1 cellular context compared by ENCODE assay signal in the genomic region with DNA sequence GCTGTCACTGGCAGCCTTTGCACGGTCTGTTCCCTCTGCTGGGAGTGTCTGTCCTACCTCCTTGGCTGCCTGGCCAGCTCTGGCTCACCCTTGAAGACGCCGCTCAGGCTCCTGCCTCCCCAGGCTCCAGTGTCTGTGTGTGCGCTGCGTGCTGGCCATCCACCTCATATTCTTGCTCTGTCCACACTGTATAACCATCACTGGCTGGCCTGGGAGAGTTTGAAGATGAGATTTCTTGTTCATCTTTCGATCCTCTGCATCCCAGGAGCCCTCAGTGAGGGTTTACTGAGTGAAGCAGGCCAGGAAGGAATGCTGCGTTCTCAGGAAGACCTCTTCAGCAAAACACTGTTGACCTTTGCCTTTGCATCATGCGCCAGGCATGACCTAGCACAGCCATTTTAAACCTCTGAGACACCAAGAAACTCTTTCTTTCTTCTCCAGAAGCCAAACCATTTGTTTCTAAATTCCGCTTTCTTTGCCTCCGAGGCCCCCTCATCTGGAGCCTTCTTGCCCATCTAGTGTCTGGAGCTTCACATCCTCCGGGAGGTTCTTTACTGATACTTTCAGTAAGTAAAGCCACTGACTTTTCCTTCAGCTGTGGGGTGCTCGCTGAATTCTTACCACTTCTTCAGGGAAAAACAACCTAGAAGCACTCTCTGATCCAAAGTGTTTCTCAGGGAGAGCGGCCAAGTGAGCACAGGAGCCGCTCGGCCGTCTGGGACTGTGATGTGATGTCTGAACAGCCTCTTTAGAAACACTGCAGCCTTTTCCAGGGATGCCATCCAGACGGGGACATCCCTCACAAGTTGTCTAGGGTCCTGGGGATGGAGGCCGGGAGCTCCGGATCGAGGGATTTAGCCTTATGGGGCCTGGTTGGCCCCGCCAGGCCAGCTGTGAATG.
TF ChIP-seq lines count a peak whose summit lies in the region.

No MANE protein-coding gene starts in this region.

TF ChIP-seq in H1, 55 proteins besides CTCF, POLR2A, EP300 and RAD21:
- TF ChIP-seq SP2 (IDR thresholded peaks at IDR 0.05; ENCODE audit: low read length) (no peak), CBX5 (IDR thresholded peaks at IDR 0.05; ENCODE audit: low read depth, low read length) (no peak), YY1 (IDR thresholded peaks at IDR 0.05; ENCODE audit: low read depth, low read length) (no peak), BACH1 (IDR thresholded peaks at IDR 0.05; ENCODE audit: low read length) (no peak), JUND (IDR thresholded peaks at IDR 0.05; ENCODE audit: low read length) (no peak), TEAD4 (IDR thresholded peaks at IDR 0.05; ENCODE audit: low read depth, low read length) (no peak), RXRA (IDR thresholded peaks at IDR 0.05; ENCODE audit: insufficient read depth, low read depth, low read length) (no peak), ASH2L (IDR thresholded peaks at IDR 0.05; ENCODE audit: low read length) (no peak), POLR2AphosphoS5 (IDR thresholded peaks at IDR 0.05; ENCODE audit: low read depth, low read length) (no peak), TBP (IDR thresholded peaks at IDR 0.05; ENCODE audit: low read depth, low read length) (no peak), CREB1 (IDR thresholded peaks at IDR 0.05) (no peak), RFX5 (IDR thresholded peaks at IDR 0.05; ENCODE audit: borderline replicate concordance, low read depth, low read length) (no peak), KDM4A (IDR thresholded peaks at IDR 0.05; ENCODE audit: low read depth, low read length, severe bottlenecking) (no peak), SP4 (IDR thresholded peaks at IDR 0.05; ENCODE audit: low read length) (no peak), FOSL1 (IDR thresholded peaks at IDR 0.05; ENCODE audit: insufficient read depth, low read depth, low read length) (no peak), GTF2F1 (IDR thresholded peaks at IDR 0.05; ENCODE audit: borderline replicate concordance, low read depth, low read length) (no peak), EZH2 (IDR thresholded peaks at IDR 0.05; ENCODE audit: low read depth, low read length, severe bottlenecking) (no peak)
- TF ChIP-seq, protein P1, sequence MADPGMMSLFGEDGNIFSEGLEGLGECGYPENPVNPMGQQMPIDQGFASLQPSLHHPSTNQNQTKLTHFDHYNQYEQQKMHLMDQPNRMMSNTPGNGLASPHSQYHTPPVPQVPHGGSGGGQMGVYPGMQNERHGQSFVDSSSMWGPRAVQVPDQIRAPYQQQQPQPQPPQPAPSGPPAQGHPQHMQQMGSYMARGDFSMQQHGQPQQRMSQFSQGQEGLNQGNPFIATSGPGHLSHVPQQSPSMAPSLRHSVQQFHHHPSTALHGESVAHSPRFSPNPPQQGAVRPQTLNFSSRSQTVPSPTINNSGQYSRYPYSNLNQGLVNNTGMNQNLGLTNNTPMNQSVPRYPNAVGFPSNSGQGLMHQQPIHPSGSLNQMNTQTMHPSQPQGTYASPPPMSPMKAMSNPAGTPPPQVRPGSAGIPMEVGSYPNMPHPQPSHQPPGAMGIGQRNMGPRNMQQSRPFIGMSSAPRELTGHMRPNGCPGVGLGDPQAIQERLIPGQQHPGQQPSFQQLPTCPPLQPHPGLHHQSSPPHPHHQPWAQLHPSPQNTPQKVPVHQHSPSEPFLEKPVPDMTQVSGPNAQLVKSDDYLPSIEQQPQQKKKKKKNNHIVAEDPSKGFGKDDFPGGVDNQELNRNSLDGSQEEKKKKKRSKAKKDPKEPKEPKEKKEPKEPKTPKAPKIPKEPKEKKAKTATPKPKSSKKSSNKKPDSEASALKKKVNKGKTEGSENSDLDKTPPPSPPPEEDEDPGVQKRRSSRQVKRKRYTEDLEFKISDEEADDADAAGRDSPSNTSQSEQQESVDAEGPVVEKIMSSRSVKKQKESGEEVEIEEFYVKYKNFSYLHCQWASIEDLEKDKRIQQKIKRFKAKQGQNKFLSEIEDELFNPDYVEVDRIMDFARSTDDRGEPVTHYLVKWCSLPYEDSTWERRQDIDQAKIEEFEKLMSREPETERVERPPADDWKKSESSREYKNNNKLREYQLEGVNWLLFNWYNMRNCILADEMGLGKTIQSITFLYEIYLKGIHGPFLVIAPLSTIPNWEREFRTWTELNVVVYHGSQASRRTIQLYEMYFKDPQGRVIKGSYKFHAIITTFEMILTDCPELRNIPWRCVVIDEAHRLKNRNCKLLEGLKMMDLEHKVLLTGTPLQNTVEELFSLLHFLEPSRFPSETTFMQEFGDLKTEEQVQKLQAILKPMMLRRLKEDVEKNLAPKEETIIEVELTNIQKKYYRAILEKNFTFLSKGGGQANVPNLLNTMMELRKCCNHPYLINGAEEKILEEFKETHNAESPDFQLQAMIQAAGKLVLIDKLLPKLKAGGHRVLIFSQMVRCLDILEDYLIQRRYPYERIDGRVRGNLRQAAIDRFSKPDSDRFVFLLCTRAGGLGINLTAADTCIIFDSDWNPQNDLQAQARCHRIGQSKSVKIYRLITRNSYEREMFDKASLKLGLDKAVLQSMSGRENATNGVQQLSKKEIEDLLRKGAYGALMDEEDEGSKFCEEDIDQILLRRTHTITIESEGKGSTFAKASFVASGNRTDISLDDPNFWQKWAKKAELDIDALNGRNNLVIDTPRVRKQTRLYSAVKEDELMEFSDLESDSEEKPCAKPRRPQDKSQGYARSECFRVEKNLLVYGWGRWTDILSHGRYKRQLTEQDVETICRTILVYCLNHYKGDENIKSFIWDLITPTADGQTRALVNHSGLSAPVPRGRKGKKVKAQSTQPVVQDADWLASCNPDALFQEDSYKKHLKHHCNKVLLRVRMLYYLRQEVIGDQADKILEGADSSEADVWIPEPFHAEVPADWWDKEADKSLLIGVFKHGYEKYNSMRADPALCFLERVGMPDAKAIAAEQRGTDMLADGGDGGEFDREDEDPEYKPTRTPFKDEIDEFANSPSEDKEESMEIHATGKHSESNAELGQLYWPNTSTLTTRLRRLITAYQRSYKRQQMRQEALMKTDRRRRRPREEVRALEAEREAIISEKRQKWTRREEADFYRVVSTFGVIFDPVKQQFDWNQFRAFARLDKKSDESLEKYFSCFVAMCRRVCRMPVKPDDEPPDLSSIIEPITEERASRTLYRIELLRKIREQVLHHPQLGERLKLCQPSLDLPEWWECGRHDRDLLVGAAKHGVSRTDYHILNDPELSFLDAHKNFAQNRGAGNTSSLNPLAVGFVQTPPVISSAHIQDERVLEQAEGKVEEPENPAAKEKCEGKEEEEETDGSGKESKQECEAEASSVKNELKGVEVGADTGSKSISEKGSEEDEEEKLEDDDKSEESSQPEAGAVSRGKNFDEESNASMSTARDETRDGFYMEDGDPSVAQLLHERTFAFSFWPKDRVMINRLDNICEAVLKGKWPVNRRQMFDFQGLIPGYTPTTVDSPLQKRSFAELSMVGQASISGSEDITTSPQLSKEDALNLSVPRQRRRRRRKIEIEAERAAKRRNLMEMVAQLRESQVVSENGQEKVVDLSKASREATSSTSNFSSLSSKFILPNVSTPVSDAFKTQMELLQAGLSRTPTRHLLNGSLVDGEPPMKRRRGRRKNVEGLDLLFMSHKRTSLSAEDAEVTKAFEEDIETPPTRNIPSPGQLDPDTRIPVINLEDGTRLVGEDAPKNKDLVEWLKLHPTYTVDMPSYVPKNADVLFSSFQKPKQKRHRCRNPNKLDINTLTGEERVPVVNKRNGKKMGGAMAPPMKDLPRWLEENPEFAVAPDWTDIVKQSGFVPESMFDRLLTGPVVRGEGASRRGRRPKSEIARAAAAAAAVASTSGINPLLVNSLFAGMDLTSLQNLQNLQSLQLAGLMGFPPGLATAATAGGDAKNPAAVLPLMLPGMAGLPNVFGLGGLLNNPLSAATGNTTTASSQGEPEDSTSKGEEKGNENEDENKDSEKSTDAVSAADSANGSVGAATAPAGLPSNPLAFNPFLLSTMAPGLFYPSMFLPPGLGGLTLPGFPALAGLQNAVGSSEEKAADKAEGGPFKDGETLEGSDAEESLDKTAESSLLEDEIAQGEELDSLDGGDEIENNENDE (IDR thresholded peaks at IDR 0.05; ENCODE audit: insufficient replicate concordance, low read length) = no peak
- TF ChIP-seq, protein P2, sequence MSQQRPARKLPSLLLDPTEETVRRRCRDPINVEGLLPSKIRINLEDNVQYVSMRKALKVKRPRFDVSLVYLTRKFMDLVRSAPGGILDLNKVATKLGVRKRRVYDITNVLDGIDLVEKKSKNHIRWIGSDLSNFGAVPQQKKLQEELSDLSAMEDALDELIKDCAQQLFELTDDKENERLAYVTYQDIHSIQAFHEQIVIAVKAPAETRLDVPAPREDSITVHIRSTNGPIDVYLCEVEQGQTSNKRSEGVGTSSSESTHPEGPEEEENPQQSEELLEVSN (IDR thresholded peaks at IDR 0.05) = no peak
